ENCODE assay signal across 20 cellular contexts in the genomic region with DNA sequence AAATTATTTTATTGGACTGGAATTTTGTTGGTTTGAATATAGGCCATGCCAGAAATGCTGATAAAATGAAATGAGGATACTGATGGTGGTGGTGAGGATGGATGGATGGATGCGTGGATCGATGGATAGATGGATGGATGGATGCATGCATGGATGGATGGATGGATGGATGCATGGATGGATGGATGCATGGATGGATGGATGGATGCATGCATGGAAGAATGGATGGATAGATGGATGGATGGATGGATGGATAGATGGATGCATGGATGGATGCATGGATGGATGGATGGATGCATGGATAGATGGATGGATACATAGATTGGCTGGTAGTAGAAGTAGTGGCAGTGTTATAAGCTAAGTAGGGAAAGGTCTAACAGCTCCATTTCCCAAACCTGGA. TPM values are rescaled to one million over a fixed set of nuclear protein-coding genes. Genes with fewer than 3 reads are reported as not detected.
A peak's percentile ranks its signal among the peaks of the same experiment; 100 is the strongest.
DNase-seq lines count a peak whose midpoint lies in the region; ATAC-seq and TF ChIP-seq lines count a peak whose summit lies in the region.
"Had no signal": no experiment of that assay in that cellular context is flagged by ENCODE, and none has a peak within 500 bp of the region (broad histone marks: within the 10 kb centered on the region; RNA-seq: fewer than 3 reads in every experiment).

No MANE protein-coding gene starts in this region.

- TF ChIP-seq CTCF in activated CD8-positive, alpha-beta T cell treated with anti-CD3 and anti-CD28 coated beads for 36 hours (IDR thresholded peaks at IDR 0.05), result no peak
- TF ChIP-seq CTCF in HEK293 (tag by site-specific recombination; IDR thresholded peaks at IDR 0.05) (no peak), nephron (IDR thresholded peaks at IDR 0.05; ENCODE audit: unreplicated experiment in 3 of 3) (no peak)

- POLR2A ChIA-PET in activated CD8-positive, alpha-beta T cell treated with anti-CD3 and anti-CD28 coated beads, Interleukin-2, amount 10 ng/mL, durations not matched to agents 7 days and 5 days (lab: Charles Lee), result no interaction called here
- POLR2A ChIA-PET in activated CD8-positive, alpha-beta T cell treated with anti-CD3 and anti-CD28 coated beads for 36 hours (lab: Charles Lee), result interaction anchor here (0.7 kb wide), 1 partner anchor 65 kb away, joined by 3 read pairs; no protein-coding TSS in a partner anchor
- POLR2A ChIA-PET in HEK293 (lab: Yijun Ruan, JAX), result no interaction called here

- H3K9me3 Mint-ChIP-seq in activated CD8-positive, alpha-beta T cell treated with anti-CD3 and anti-CD28 coated beads, Interleukin-2, amount 10 ng/mL, durations not matched to agents 7 days and 5 days (ENCODE audit: insufficient read depth), result no peaks in the 10 kb centered on the region
- no peaks in the 10 kb centered on the region for H3K9me3 Mint-ChIP-seq in activated CD8-positive, alpha-beta T cell treated with anti-CD3 and anti-CD28 coated beads for 36 hours
- no peaks in the 10 kb centered on the region for H3K9me3 Mint-ChIP-seq in activated T-helper 1 cell treated with anti-CD3 and anti-CD28 coated beads, Interleukin-12 subunit alpha, Interleukin-12 subunit beta, Interleukin-2, Interleukin-4 antibody, amounts not matched to agents 30 ng/mL and 10 ng/mL and 1 ng/mL, durations not matched to agents 14 hours and 24 hours and 36 hours
- no peaks in the 10 kb centered on the region for H3K9me3 Mint-ChIP-seq in nephron
- no peaks in the 10 kb centered on the region for H3K9me3 Mint-ChIP-seq in activated T-helper 2 cell treated with anti-CD3 and anti-CD28 coated beads, Interferon-gamma antibody, Interleukin-2, Interleukin-4, amounts not matched to agents 10 μg/mL and 5 μg/mL and 100 μg/mL, durations not matched to agents 14 hours and 24 hours and 36 hours
- H3K9me3 Mint-ChIP-seq: CD4-positive, alpha-beta memory T cell; HFFc6 had no signal

- H3K4me1 ChIP-seq in HEK293 (ENCODE audit: control insufficient read depth, insufficient read depth, low read length), result peaks cover 3% of the 10 kb centered on the region

- H3K4me3 Mint-ChIP-seq in activated CD8-positive, alpha-beta T cell treated with anti-CD3 and anti-CD28 coated beads, Interleukin-2, amount 10 ng/mL, durations not matched to agents 7 days and 5 days, result no peak overlapping the region
- H3K4me3 Mint-ChIP-seq in activated CD8-positive, alpha-beta T cell treated with anti-CD3 and anti-CD28 coated beads for 36 hours, result no peak overlapping the region
- H3K4me3 Mint-ChIP-seq in activated T-helper 1 cell treated with anti-CD3 and anti-CD28 coated beads, Interleukin-12 subunit alpha, Interleukin-12 subunit beta, Interleukin-2, Interleukin-4 antibody, amounts not matched to agents 30 ng/mL and 10 ng/mL and 1 ng/mL, durations not matched to agents 14 hours and 24 hours and 36 hours, result peak overlapping the region; percentile 32
- H3K4me3 Mint-ChIP-seq in nephron, result peak overlapping the region in 2 of 3 experiments; percentile 36 to 45
- no peak overlapping the region for H3K4me3 Mint-ChIP-seq in activated T-helper 2 cell treated with anti-CD3 and anti-CD28 coated beads, Interferon-gamma antibody, Interleukin-2, Interleukin-4, amounts not matched to agents 10 μg/mL and 5 μg/mL and 100 μg/mL, durations not matched to agents 14 hours and 24 hours and 36 hours (ENCODE audit: low read depth)
- H3K4me3 Mint-ChIP-seq: CD14-positive monocyte; CD4-positive, alpha-beta memory T cell; HFFc6; IgD-negative memory B cell had no signal

- ATAC-seq in activated CD8-positive, alpha-beta T cell treated with anti-CD3 and anti-CD28 coated beads, Interleukin-2, amount 10 ng/mL, durations not matched to agents 7 days and 5 days, result no peak
- no peak for ATAC-seq in activated CD8-positive, alpha-beta T cell treated with anti-CD3 and anti-CD28 coated beads for 36 hours
- ATAC-seq: HepG2 had no signal

- H3K36me3 Mint-ChIP-seq in activated CD8-positive, alpha-beta T cell treated with anti-CD3 and anti-CD28 coated beads, Interleukin-2, amount 10 ng/mL, durations not matched to agents 7 days and 5 days (ENCODE audit: low read depth), result no peaks in the 10 kb centered on the region
- no peaks in the 10 kb centered on the region for H3K36me3 Mint-ChIP-seq in activated CD8-positive, alpha-beta T cell treated with anti-CD3 and anti-CD28 coated beads for 36 hours (ENCODE audit: low read depth)
- H3K36me3 Mint-ChIP-seq in activated T-helper 1 cell treated with anti-CD3 and anti-CD28 coated beads, Interleukin-12 subunit alpha, Interleukin-12 subunit beta, Interleukin-2, Interleukin-4 antibody, amounts not matched to agents 30 ng/mL and 10 ng/mL and 1 ng/mL, durations not matched to agents 14 hours and 24 hours and 36 hours (ENCODE audit: low read depth), result peaks cover 2% of the 10 kb centered on the region
- no peaks in the 10 kb centered on the region for H3K36me3 Mint-ChIP-seq in nephron (ENCODE audit: low read depth)
- H3K36me3 Mint-ChIP-seq in activated T-helper 2 cell treated with anti-CD3 and anti-CD28 coated beads, Interferon-gamma antibody, Interleukin-2, Interleukin-4, amounts not matched to agents 10 μg/mL and 5 μg/mL and 100 μg/mL, durations not matched to agents 14 hours and 24 hours and 36 hours (ENCODE audit: low read depth), result no peaks in the 10 kb centered on the region
- H3K36me3 Mint-ChIP-seq: CD14-positive monocyte; CD4-positive, alpha-beta memory T cell; IgD-negative memory B cell had no signal

- peaks cover 63% of the 10 kb centered on the region for H3K4me1 Mint-ChIP-seq in activated CD8-positive, alpha-beta T cell treated with anti-CD3 and anti-CD28 coated beads, Interleukin-2, amount 10 ng/mL, durations not matched to agents 7 days and 5 days (ENCODE audit: low read depth)
- peaks cover 33% of the 10 kb centered on the region for H3K4me1 Mint-ChIP-seq in activated CD8-positive, alpha-beta T cell treated with anti-CD3 and anti-CD28 coated beads for 36 hours (ENCODE audit: low read depth)
- H3K4me1 Mint-ChIP-seq in activated T-helper 1 cell treated with anti-CD3 and anti-CD28 coated beads, Interleukin-12 subunit alpha, Interleukin-12 subunit beta, Interleukin-2, Interleukin-4 antibody, amounts not matched to agents 30 ng/mL and 10 ng/mL and 1 ng/mL, durations not matched to agents 14 hours and 24 hours and 36 hours (ENCODE audit: low read depth), result peaks cover 78% of the 10 kb centered on the region
- H3K4me1 Mint-ChIP-seq in nephron, result peaks cover 72% of the 10 kb centered on the region
- H3K4me1 Mint-ChIP-seq in activated T-helper 2 cell treated with anti-CD3 and anti-CD28 coated beads, Interferon-gamma antibody, Interleukin-2, Interleukin-4, amounts not matched to agents 10 μg/mL and 5 μg/mL and 100 μg/mL, durations not matched to agents 14 hours and 24 hours and 36 hours (ENCODE audit: low read depth), result peaks cover 65% of the 10 kb centered on the region

- H3K9me3 ChIP-seq in HEK293 (ENCODE audit: control insufficient read depth, insufficient read depth, low read depth, low read length), result no peaks in the 10 kb centered on the region

- CTCF ChIA-PET in activated CD8-positive, alpha-beta T cell treated with anti-CD3 and anti-CD28 coated beads, Interleukin-2, amount 10 ng/mL, durations not matched to agents 7 days and 5 days (lab: Charles Lee), result interaction anchor here (1.6 kb wide), 1 partner anchor 645 kb away, joined by 6 read pairs; no protein-coding TSS in a partner anchor
- CTCF ChIA-PET in activated CD8-positive, alpha-beta T cell treated with anti-CD3 and anti-CD28 coated beads for 36 hours (lab: Charles Lee), result interaction anchor here (1.0 kb wide), 1 partner anchor 530 kb away, joined by 3 read pairs; no protein-coding TSS in a partner anchor
- CTCF ChIA-PET in HEK293 (lab: Yijun Ruan, JAX), result interaction anchor here (1.1 kb wide), 1 partner anchor 93 kb away, joined by 3 read pairs; no protein-coding TSS in a partner anchor

- H3K4me3 ChIP-seq in HEK293 (ENCODE audit: low read depth, low read length), result no peak overlapping the region
- H3K4me3 ChIP-seq: GM23248 had no signal

- DNase-seq in activated CD8-positive, alpha-beta T cell treated with anti-CD3 and anti-CD28 coated beads, Interleukin-2, amount 10 ng/mL, durations not matched to agents 7 days and 5 days, result no peak
- DNase-seq in activated CD8-positive, alpha-beta T cell treated with anti-CD3 and anti-CD28 coated beads for 36 hours, result no peak
- no peak for DNase-seq in activated T-helper 1 cell treated with anti-CD3 and anti-CD28 coated beads, Interleukin-12 subunit alpha, Interleukin-12 subunit beta, Interleukin-2, Interleukin-4 antibody, amounts not matched to agents 30 ng/mL and 10 ng/mL and 1 ng/mL, durations not matched to agents 14 hours and 24 hours and 36 hours (ENCODE audit: low spot score)
- DNase-seq in hypothalamus (lab: John Stamatoyannopoulos, UW) (no peak), hepatic stellate cell (ENCODE audit: low spot score) (no peak)
- DNase-seq in activated T-helper 2 cell treated with anti-CD3 and anti-CD28 coated beads, Interferon-gamma antibody, Interleukin-2, Interleukin-4, amounts not matched to agents 10 μg/mL and 5 μg/mL and 100 μg/mL, durations not matched to agents 14 hours and 24 hours and 36 hours (ENCODE audit: low spot score), result no peak
- DNase-seq: ACHN; AML-193; CD4-positive, alpha-beta memory T cell; DMS79; GDM1; GM23248; HCEC 1CT; HFFc6 had no signal

- H3K36me3 ChIP-seq in HEK293 (ENCODE audit: control insufficient read depth in 2 of 2, insufficient read depth in 1 of 2, low read length in 2 of 2), result no peaks in the 10 kb centered on the region

- H3K27ac ChIP-seq in HEK293 (ENCODE audit: extremely low read depth, low read depth, low read length), result no peak overlapping the region
- H3K27ac ChIP-seq: GM23248 had no signal

- intact Hi-C loops in activated CD8-positive, alpha-beta T cell treated with anti-CD3 and anti-CD28 coated beads for 36 hours (cut with micrococcal nuclease), result no loop called here
- intact Hi-C loops in activated T-helper 1 cell treated with anti-CD3 and anti-CD28 coated beads, Interleukin-12 subunit alpha, Interleukin-12 subunit beta, Interleukin-2, Interleukin-4 antibody, amounts not matched to agents 30 ng/mL and 10 ng/mL and 1 ng/mL, durations not matched to agents 14 hours and 24 hours and 36 hours (cut with micrococcal nuclease), result no loop called here
- intact Hi-C loops in activated T-helper 2 cell treated with anti-CD3 and anti-CD28 coated beads, Interferon-gamma antibody, Interleukin-2, Interleukin-4, amounts not matched to agents 10 μg/mL and 5 μg/mL and 100 μg/mL, durations not matched to agents 14 hours and 24 hours and 36 hours (cut with micrococcal nuclease), result no loop called here

- H3K27ac Mint-ChIP-seq in activated CD8-positive, alpha-beta T cell treated with anti-CD3 and anti-CD28 coated beads, Interleukin-2, amount 10 ng/mL, durations not matched to agents 7 days and 5 days, result peak overlapping the region; percentile 1
- H3K27ac Mint-ChIP-seq in activated CD8-positive, alpha-beta T cell treated with anti-CD3 and anti-CD28 coated beads for 36 hours, result no peak overlapping the region
- H3K27ac Mint-ChIP-seq in activated T-helper 1 cell treated with anti-CD3 and anti-CD28 coated beads, Interleukin-12 subunit alpha, Interleukin-12 subunit beta, Interleukin-2, Interleukin-4 antibody, amounts not matched to agents 30 ng/mL and 10 ng/mL and 1 ng/mL, durations not matched to agents 14 hours and 24 hours and 36 hours, result no peak overlapping the region
- peak overlapping the region in 2 of 3 experiments; percentile 26 to 95 for H3K27ac Mint-ChIP-seq in nephron
- no peak overlapping the region for H3K27ac Mint-ChIP-seq in activated T-helper 2 cell treated with anti-CD3 and anti-CD28 coated beads, Interferon-gamma antibody, Interleukin-2, Interleukin-4, amounts not matched to agents 10 μg/mL and 5 μg/mL and 100 μg/mL, durations not matched to agents 14 hours and 24 hours and 36 hours
- H3K27ac Mint-ChIP-seq: HFFc6, IgD-negative memory B cell had no signal

- H3K27me3 Mint-ChIP-seq in activated CD8-positive, alpha-beta T cell treated with anti-CD3 and anti-CD28 coated beads, Interleukin-2, amount 10 ng/mL, durations not matched to agents 7 days and 5 days (ENCODE audit: low read depth), result peaks cover 46% of the 10 kb centered on the region
- H3K27me3 Mint-ChIP-seq in activated CD8-positive, alpha-beta T cell treated with anti-CD3 and anti-CD28 coated beads for 36 hours, result peaks cover 44% of the 10 kb centered on the region
- H3K27me3 Mint-ChIP-seq in activated T-helper 1 cell treated with anti-CD3 and anti-CD28 coated beads, Interleukin-12 subunit alpha, Interleukin-12 subunit beta, Interleukin-2, Interleukin-4 antibody, amounts not matched to agents 30 ng/mL and 10 ng/mL and 1 ng/mL, durations not matched to agents 14 hours and 24 hours and 36 hours (ENCODE audit: insufficient read depth), result peaks cover 7% of the 10 kb centered on the region
- peaks cover 28% of the 10 kb centered on the region for H3K27me3 Mint-ChIP-seq in nephron (ENCODE audit: low read depth)
- H3K27me3 Mint-ChIP-seq in activated T-helper 2 cell treated with anti-CD3 and anti-CD28 coated beads, Interferon-gamma antibody, Interleukin-2, Interleukin-4, amounts not matched to agents 10 μg/mL and 5 μg/mL and 100 μg/mL, durations not matched to agents 14 hours and 24 hours and 36 hours (ENCODE audit: low read depth), result peaks cover 14% of the 10 kb centered on the region
- H3K27me3 Mint-ChIP-seq: CD4-positive, alpha-beta memory T cell had no signal

RNA-seq across cellular contexts. Expression of a gene that starts 40.1 kb away (rescaled TPM):
- not detected for total RNA-seq in activated CD8-positive, alpha-beta T cell treated with anti-CD3 and anti-CD28 coated beads, Interleukin-2, amount 10 ng/mL, durations not matched to agents 7 days and 5 days
- not detected for total RNA-seq in activated CD8-positive, alpha-beta T cell treated with anti-CD3 and anti-CD28 coated beads for 36 hours
- total RNA-seq in activated T-helper 1 cell treated with anti-CD3 and anti-CD28 coated beads, Interleukin-12 subunit alpha, Interleukin-12 subunit beta, Interleukin-2, Interleukin-4 antibody, amounts not matched to agents 30 ng/mL and 10 ng/mL and 1 ng/mL, durations not matched to agents 14 hours and 24 hours and 36 hours, result not detected in 2 replicates
- not detected in 2 replicates for total RNA-seq in activated T-helper 2 cell treated with anti-CD3 and anti-CD28 coated beads, Interferon-gamma antibody, Interleukin-2, Interleukin-4, amounts not matched to agents 10 μg/mL and 5 μg/mL and 100 μg/mL, durations not matched to agents 14 hours and 24 hours and 36 hours
- total RNA-seq: CD4-positive, alpha-beta memory T cell; Daoy; GM23248 had no signal

RNA-seq across cellular contexts. Expression of a gene that starts 58.5 kb away (rescaled TPM):
- not detected for total RNA-seq in activated CD8-positive, alpha-beta T cell treated with anti-CD3 and anti-CD28 coated beads, Interleukin-2, amount 10 ng/mL, durations not matched to agents 7 days and 5 days
- total RNA-seq in activated CD8-positive, alpha-beta T cell treated with anti-CD3 and anti-CD28 coated beads for 36 hours, result not detected
- not detected in 2 replicates for total RNA-seq in activated T-helper 1 cell treated with anti-CD3 and anti-CD28 coated beads, Interleukin-12 subunit alpha, Interleukin-12 subunit beta, Interleukin-2, Interleukin-4 antibody, amounts not matched to agents 30 ng/mL and 10 ng/mL and 1 ng/mL, durations not matched to agents 14 hours and 24 hours and 36 hours
- not detected in 2 replicates for total RNA-seq in activated T-helper 2 cell treated with anti-CD3 and anti-CD28 coated beads, Interferon-gamma antibody, Interleukin-2, Interleukin-4, amounts not matched to agents 10 μg/mL and 5 μg/mL and 100 μg/mL, durations not matched to agents 14 hours and 24 hours and 36 hours
- total RNA-seq: CD4-positive, alpha-beta memory T cell; HepG2 had no signal

Comparison
In these comparisons a context has a peak if more than half of its experiments do, and no peak if none do; other contexts are left out.
1. H3K27ac Mint-ChIP-seq: peak in activated CD8-positive, alpha-beta T cell treated with anti-CD3 and anti-CD28 coated beads, Interleukin-2, amount 10 ng/mL, durations not matched to agents 7 days and 5 days (single experiment) and nephron (2 of 3); none in activated CD8-positive, alpha-beta T cell treated with anti-CD3 and anti-CD28 coated beads for 36 hours (single experiment), activated T-helper 1 cell treated with anti-CD3 and anti-CD28 coated beads, Interleukin-12 subunit alpha, Interleukin-12 subunit beta, Interleukin-2, Interleukin-4 antibody, amounts not matched to agents 30 ng/mL and 10 ng/mL and 1 ng/mL, durations not matched to agents 14 hours and 24 hours and 36 hours (single experiment) and activated T-helper 2 cell treated with anti-CD3 and anti-CD28 coated beads, Interferon-gamma antibody, Interleukin-2, Interleukin-4, amounts not matched to agents 10 μg/mL and 5 μg/mL and 100 μg/mL, durations not matched to agents 14 hours and 24 hours and 36 hours (single experiment).
2. H3K4me3 Mint-ChIP-seq: peak in activated T-helper 1 cell treated with anti-CD3 and anti-CD28 coated beads, Interleukin-12 subunit alpha, Interleukin-12 subunit beta, Interleukin-2, Interleukin-4 antibody, amounts not matched to agents 30 ng/mL and 10 ng/mL and 1 ng/mL, durations not matched to agents 14 hours and 24 hours and 36 hours (single experiment) and nephron (2 of 3); none in activated CD8-positive, alpha-beta T cell treated with anti-CD3 and anti-CD28 coated beads, Interleukin-2, amount 10 ng/mL, durations not matched to agents 7 days and 5 days (single experiment), activated CD8-positive, alpha-beta T cell treated with anti-CD3 and anti-CD28 coated beads for 36 hours (single experiment) and activated T-helper 2 cell treated with anti-CD3 and anti-CD28 coated beads, Interferon-gamma antibody, Interleukin-2, Interleukin-4, amounts not matched to agents 10 μg/mL and 5 μg/mL and 100 μg/mL, durations not matched to agents 14 hours and 24 hours and 36 hours (single experiment).